13 cellular contexts compared by ENCODE assay signal in genomic region chr3:153087595-153088566, GRCh38.
A peak's percentile ranks its signal among the peaks of the same experiment; 100 is the strongest.
DNase-seq lines count a peak whose midpoint lies in the region; ATAC-seq and TF ChIP-seq lines count a peak whose summit lies in the region.
"Had no signal": no experiment of that assay in that cellular context is flagged by ENCODE, and none has a peak within 500 bp of the region (broad histone marks: within the 10 kb centered on the region; RNA-seq: fewer than 3 reads in every experiment).

No MANE protein-coding gene starts in this region.

- ATAC-seq in PC-3 (peak; percentile 83), GM19351 (IDR thresholded peaks at IDR 0.05; ENCODE audit: unreplicated experiment) (no peak)
- no peak for ATAC-seq in naive thymus-derived CD8-positive, alpha-beta T cell
- ATAC-seq: HCT116 had no signal

- H3K9me3 ChIP-seq in PC-3 (ENCODE audit: low read length) = no peaks in the 10 kb centered on the region
- H3K9me3 ChIP-seq in fibroblast of lung (ENCODE audit: control insufficient read depth, insufficient read depth, low read depth, low read length) = no peaks in the 10 kb centered on the region
- H3K9me3 ChIP-seq: ascending aorta, testis had no signal

- H3K36me3 Mint-ChIP-seq in naive thymus-derived CD8-positive, alpha-beta T cell = no peaks in the 10 kb centered on the region

- H3K9ac ChIP-seq in PC-3 (ENCODE audit: low read length) (no peak overlapping the region), fibroblast of lung (ENCODE audit: insufficient read depth, low read length) (no peak overlapping the region)

- peak; percentile 90 for DNase-seq in GM04504 (ENCODE audit: low read depth)
- peak; percentile 75 for DNase-seq in PC-3
- peak; percentile 79 to 85 for DNase-seq in fibroblast of lung (ENCODE audit: low read depth in 2 of 2)
- DNase-seq in skeletal muscle cell (ENCODE audit: low read depth) = peak; percentile 71
- DNase-seq in DMS79 treated with DMSO at 0.1 percent for 48 hours (lab: John Stamatoyannopoulos, UW) = no peak
- no peak for DNase-seq in naive thymus-derived CD8-positive, alpha-beta T cell
- DNase-seq: activated effector memory CD4-positive, alpha-beta T cell treated with Interleukin-2 at 50 U/mL for 16 hours; mesendoderm; stimulated activated CD4-positive, alpha-beta T cell treated with anti-CD3 and anti-CD28 coated beads, Interleukin-12 subunit alpha, Interleukin-12 subunit beta, amount 100 ng/mL, for 4 hours; testis had no signal

- H2AFZ ChIP-seq in PC-3 (ENCODE audit: low read length) = no peak overlapping the region
- no peak overlapping the region for H2AFZ ChIP-seq in fibroblast of lung (ENCODE audit: low read length)

- H3K36me3 ChIP-seq in PC-3 (ENCODE audit: low read depth, low read length) = no peaks in the 10 kb centered on the region
- no peaks in the 10 kb centered on the region for H3K36me3 ChIP-seq in fibroblast of lung (ENCODE audit: control insufficient read depth, insufficient read depth, low read length)
- H3K36me3 ChIP-seq: ascending aorta had no signal

- peak overlapping the region; percentile 45 for H3K27ac ChIP-seq in PC-3 (ENCODE audit: low read length)
- no peak overlapping the region for H3K27ac ChIP-seq in fibroblast of lung (ENCODE audit: insufficient read depth, low read length)
- H3K27ac ChIP-seq: ascending aorta, testis had no signal

- POLR2A ChIA-PET in PC-3 (lab: Charles Lee; ENCODE audit: unreplicated experiment) = interaction anchor here (0.5 kb wide), 1 partner anchor 80 kb away, joined by 3 read pairs; no protein-coding TSS in a partner anchor
- POLR2A ChIA-PET in naive thymus-derived CD8-positive, alpha-beta T cell (lab: Charles Lee) = no interaction called here

- TF ChIP-seq CTCF in PC-3 (conservative IDR thresholded peaks at IDR 0.05; ENCODE audit: low read depth, low read length) (no peak), fibroblast of lung (conservative IDR thresholded peaks at IDR 0.05 in 1 of 2, IDR thresholded peaks at IDR 0.05 in 1 of 2; ENCODE audit: low read depth in 1 of 2, low read length in 2 of 2) (no peak)

- no peaks in the 10 kb centered on the region for H4K20me1 ChIP-seq in PC-3 (ENCODE audit: low read length)
- no peaks in the 10 kb centered on the region for H4K20me1 ChIP-seq in fibroblast of lung (ENCODE audit: control insufficient read depth, extremely low read depth, insufficient read depth, low read length)

- H3K27me3 ChIP-seq in PC-3 (ENCODE audit: low read length) = no peaks in the 10 kb centered on the region
- no peaks in the 10 kb centered on the region for H3K27me3 ChIP-seq in fibroblast of lung (ENCODE audit: control insufficient read depth, insufficient read depth, low read length)
- H3K27me3 ChIP-seq: ascending aorta, testis had no signal

- H3K9me2 ChIP-seq in PC-3 (replicated peaks; ENCODE audit: low read length) = no peaks in the 10 kb centered on the region

- no peaks in the 10 kb centered on the region for H3K9me3 Mint-ChIP-seq in naive thymus-derived CD8-positive, alpha-beta T cell

- H3K79me2 ChIP-seq in PC-3 (ENCODE audit: low read length) (no peaks in the 10 kb centered on the region), fibroblast of lung (ENCODE audit: control insufficient read depth, insufficient read depth, low read length) (no peaks in the 10 kb centered on the region)

- peaks cover 0 to 4% (median 0%) of the 10 kb centered on the region in 5 donors for H3K27me3 Mint-ChIP-seq in naive thymus-derived CD8-positive, alpha-beta T cell

- no TSS peak for BruUV-seq in PC-3 (replicated peaks; lab: Mats Ljungman, UMichigan)

- H3K4me1 ChIP-seq in PC-3 (ENCODE audit: insufficient read depth, low read length) = peaks cover 25% of the 10 kb centered on the region
- no peaks in the 10 kb centered on the region for H3K4me1 ChIP-seq in fibroblast of lung (ENCODE audit: control insufficient read depth, extremely low read depth, insufficient read depth, low read length)
- H3K4me1 ChIP-seq: ascending aorta, testis had no signal

- peaks cover 6% of the 10 kb centered on the region for H3F3A ChIP-seq in PC-3 (ENCODE audit: low read length, unreplicated experiment)

- H3K4me2 ChIP-seq in PC-3 (ENCODE audit: low read length) = peak overlapping the region; percentile 49
- H3K4me2 ChIP-seq in fibroblast of lung (ENCODE audit: extremely low read depth, insufficient read depth, low read length) = no peak overlapping the region

- peak overlapping the region in 1 of 10 donors; percentile 10 for H3K27ac Mint-ChIP-seq in naive thymus-derived CD8-positive, alpha-beta T cell

- peaks cover 4 to 16% (median 14%) of the 10 kb centered on the region in 4 donors for H3K4me1 Mint-ChIP-seq in naive thymus-derived CD8-positive, alpha-beta T cell

- no peak overlapping the region for H3K4me3 Mint-ChIP-seq in naive thymus-derived CD8-positive, alpha-beta T cell

- H3K4me3 ChIP-seq in PC-3 (ENCODE audit: low read length) = no peak overlapping the region
- H3K4me3 ChIP-seq in fibroblast of lung (replicated peaks in 1 of 4; ENCODE audit: control extremely low read depth in 1 of 4, insufficient read depth in 1 of 4, low read depth in 3 of 4, low read length in 4 of 4) = no peak overlapping the region
- no peak overlapping the region for H3K4me3 ChIP-seq in skeletal muscle cell (ENCODE audit: low read depth, low read length)
- H3K4me3 ChIP-seq: ascending aorta, testis had no signal

- CTCF ChIA-PET in PC-3 (lab: Charles Lee) = interaction anchor here (0.6 kb wide), 1 partner anchor 45 kb away, joined by 3 read pairs; no protein-coding TSS in a partner anchor

- intact Hi-C loops in PC-3 (cut with micrococcal nuclease) = loop anchor here (2.0 to 5.0 kb wide), 2 partner anchors 39 to 73 kb away; no protein-coding TSS in a partner anchor

Comparison
In these comparisons a context has a peak if more than half of its experiments do, and no peak if none do; other contexts are left out.
1. DNase-seq: peak in GM04504 (single experiment), PC-3 (single experiment), fibroblast of lung (2 of 2) and skeletal muscle cell (single experiment); none in DMS79 treated with DMSO at 0.1 percent for 48 hours (single experiment) and naive thymus-derived CD8-positive, alpha-beta T cell (0 of 10).